11 cellular contexts compared by ENCODE assay signal in genomic region chr3:111582114-111582461, GRCh38. TPM values are rescaled to one million over a fixed set of nuclear protein-coding genes. Genes with fewer than 3 reads are reported as not detected.
A peak's percentile ranks its signal among the peaks of the same experiment; 100 is the strongest.
DNase-seq lines count a peak whose midpoint lies in the region; ATAC-seq and TF ChIP-seq lines count a peak whose summit lies in the region.
"Had no signal": no experiment of that assay in that cellular context is flagged by ENCODE, and none has a peak within 500 bp of the region (broad histone marks: within the 10 kb centered on the region; RNA-seq: fewer than 3 reads in every experiment).

No MANE protein-coding gene starts in this region.

- H3K9me3 ChIP-seq in CD4-positive, alpha-beta T cell (ENCODE audit: control insufficient read depth, low read length), result no peaks in the 10 kb centered on the region
- no peaks in the 10 kb centered on the region for H3K9me3 ChIP-seq in MM.1S (replicated peaks; ENCODE audit: insufficient read depth, low read length)
- H3K9me3 ChIP-seq: heart right ventricle had no signal

- TF ChIP-seq CTCF in CD4-positive, alpha-beta T cell (IDR thresholded peaks at IDR 0.05), result no peak
- no peak for TF ChIP-seq CTCF in astrocyte of the cerebellum (IDR thresholded peaks at IDR 0.05; ENCODE audit: low read depth, low read length, missing control alignments)
- TF ChIP-seq CTCF in MM.1S (IDR thresholded peaks at IDR 0.05; ENCODE audit: low read length), result no peak

- no peak overlapping the region for H3K18ac ChIP-seq in mesendoderm (ENCODE audit: low read length)

- H2AK5ac ChIP-seq in mesendoderm (ENCODE audit: low read length), result no peak overlapping the region

- no peak overlapping the region for H2AFZ ChIP-seq in MM.1S (ENCODE audit: low read length)

- H3K27me3 Mint-ChIP-seq in CD4-positive, alpha-beta T cell, result no peaks in the 10 kb centered on the region

- intact Hi-C loops in CD4-positive, alpha-beta T cell (cut with DNase I, micrococcal nuclease), result no loop called here
- intact Hi-C loops in posterior cingulate gyrus (cut with DNase I), result no loop called here

- H3K4me3 ChIP-seq in astrocyte of the cerebellum (ENCODE audit: low read depth, low read length), result no peak overlapping the region
- no peak overlapping the region for H3K4me3 ChIP-seq in mesendoderm (ENCODE audit: low read length)
- no peak overlapping the region for H3K4me3 ChIP-seq in MM.1S (ENCODE audit: low read length)
- H3K4me3 ChIP-seq: heart right ventricle had no signal

- H3K36me3 ChIP-seq in mesendoderm (ENCODE audit: control insufficient read depth, insufficient read depth, low read length), result no peaks in the 10 kb centered on the region
- no peaks in the 10 kb centered on the region for H3K36me3 ChIP-seq in MM.1S (replicated peaks; ENCODE audit: insufficient read depth, low read length)
- H3K36me3 ChIP-seq: heart right ventricle had no signal

- no peak overlapping the region for H4K5ac ChIP-seq in mesendoderm (ENCODE audit: low read length)

- no peaks in the 10 kb centered on the region for H4K20me1 ChIP-seq in MM.1S (ENCODE audit: insufficient read depth, low read length)

- H3F3A ChIP-seq in MM.1S (ENCODE audit: insufficient read depth, low read length), result no peaks in the 10 kb centered on the region

- no peak overlapping the region for H2BK5ac ChIP-seq in mesendoderm (ENCODE audit: low read length)

- peaks cover 63% of the 10 kb centered on the region for H3K4me1 Mint-ChIP-seq in CD4-positive, alpha-beta T cell (ENCODE audit: low read depth)

- H3K79me2 ChIP-seq in mesendoderm (ENCODE audit: control insufficient read depth, insufficient read depth, low read length) (no peaks in the 10 kb centered on the region), MM.1S (ENCODE audit: low read length) (no peaks in the 10 kb centered on the region)

- no peak for DNase-seq in CD4-positive, alpha-beta T cell
- DNase-seq in HPDE6-E6E7 (ENCODE audit: extremely low spot score) (peak; percentile 47), astrocyte of the cerebellum (ENCODE audit: low read depth) (peak; percentile 60), mesendoderm (peak; percentile 70), posterior cingulate gyrus (no peak), MM.1S (no peak)
- DNase-seq: heart right ventricle, NCI-H2171, occipital lobe had no signal

- no peak overlapping the region for H4K8ac ChIP-seq in mesendoderm (ENCODE audit: low read depth, low read length)

- no peak overlapping the region for H2BK15ac ChIP-seq in mesendoderm (replicated peaks; ENCODE audit: low read depth)

- no peaks in the 10 kb centered on the region for H3K27me3 ChIP-seq in CD4-positive, alpha-beta T cell (ENCODE audit: control insufficient read depth, insufficient read depth, low read length)
- H3K27me3 ChIP-seq in mesendoderm (ENCODE audit: insufficient read depth, low read length, poor library complexity) (no peaks in the 10 kb centered on the region), MM.1S (replicated peaks; ENCODE audit: insufficient read depth, low read length) (no peaks in the 10 kb centered on the region)

- H3K56ac ChIP-seq in mesendoderm (ENCODE audit: low read length), result no peak overlapping the region

- no peaks in the 10 kb centered on the region for H3K9me2 ChIP-seq in MM.1S (replicated peaks; ENCODE audit: insufficient read depth, low read length)

- H3K4me1 ChIP-seq in mesendoderm (ENCODE audit: control insufficient read depth, low read depth, low read length), result no peaks in the 10 kb centered on the region
- H3K4me1 ChIP-seq in MM.1S (ENCODE audit: low read length), result no peaks in the 10 kb centered on the region
- H3K4me1 ChIP-seq: heart right ventricle had no signal

- H3K36me3 Mint-ChIP-seq in CD4-positive, alpha-beta T cell (ENCODE audit: low read depth), result peaks cover 100% of the 10 kb centered on the region

- H3K4me2 ChIP-seq in mesendoderm (ENCODE audit: low read length) (no peak overlapping the region), MM.1S (ENCODE audit: low read depth, low read length) (no peak overlapping the region)

- no peak overlapping the region for H3K27ac ChIP-seq in CD4-positive, alpha-beta T cell (ENCODE audit: low read depth, low read length)
- H3K27ac ChIP-seq in mesendoderm (ENCODE audit: low read depth, low read length) (no peak overlapping the region), MM.1S (ENCODE audit: low read length) (no peak overlapping the region)
- H3K27ac ChIP-seq: heart right ventricle had no signal

- ATAC-seq in CD4-positive, alpha-beta T cell (ENCODE audit: poor library complexity), result no peak
- no peak for ATAC-seq in HG03469 (IDR thresholded peaks at IDR 0.05; ENCODE audit: unreplicated experiment)
- no peak for ATAC-seq in GM21381 (IDR thresholded peaks at IDR 0.05; ENCODE audit: unreplicated experiment)
- ATAC-seq: heart right ventricle had no signal

- POLR2A ChIA-PET in CD4-positive, alpha-beta T cell (lab: Charles Lee), result no interaction called here

- H3K9ac ChIP-seq in mesendoderm (ENCODE audit: low read length) (no peak overlapping the region), MM.1S (ENCODE audit: low read length) (no peak overlapping the region)

- no peaks in the 10 kb centered on the region for H3K79me1 ChIP-seq in mesendoderm (ENCODE audit: low read length)

- H3K27ac Mint-ChIP-seq in CD4-positive, alpha-beta T cell, result peak overlapping the region; percentile 64

- H3K9me3 Mint-ChIP-seq in CD4-positive, alpha-beta T cell, result no peaks in the 10 kb centered on the region

- WGBS in mesendoderm (ENCODE audit: extremely low coverage, insufficient coverage, low lambda C conversion rate), result no CpG with 5 or more reads among the region's 1 CpG

- CTCF ChIA-PET in CD4-positive, alpha-beta T cell (lab: Charles Lee), result interaction anchor here (0.9 kb wide), 1 partner anchor 34 kb away, joined by 3 read pairs; no protein-coding TSS in a partner anchor

- in situ Hi-C loops in astrocyte of the cerebellum (cut with HindIII; ENCODE audit: low sequenced_read_pairs), result no loop called here

- H3K23ac ChIP-seq in mesendoderm (ENCODE audit: low read length), result no peak overlapping the region

- H3K4ac ChIP-seq in mesendoderm (ENCODE audit: low read depth, low read length), result no peak overlapping the region

- H3K4me3 Mint-ChIP-seq in CD4-positive, alpha-beta T cell, result no peak overlapping the region

- H2BK120ac ChIP-seq in mesendoderm (ENCODE audit: low read depth, low read length), result no peak overlapping the region

RNA-seq across cellular contexts. Expression of gene ZBED2, which starts 13.1 kb away (rescaled TPM):
- under 1 TPM in 1 of 2 experiments, not detected in 1; 0.11 TPM for total RNA-seq in CD4-positive, alpha-beta T cell
- not detected for polyA plus RNA-seq in mesendoderm (2013, experiment 1 of 2)
- not detected for polyA plus RNA-seq in mesendoderm (2013, experiment 2 of 2)
- total RNA-seq: occipital lobe had no signal
- polyA plus RNA-seq: heart right ventricle had no signal

RNA-seq across cellular contexts. Expression of gene CD96, which starts 40.1 kb away (rescaled TPM):
- total RNA-seq in CD4-positive, alpha-beta T cell, result 100 to 1,000 TPM; 194 to 205 TPM
- 0.04 TPM for polyA plus RNA-seq in mesendoderm (2013, experiment 1 of 2)
- 0.04 TPM for polyA plus RNA-seq in mesendoderm (2013, experiment 2 of 2)
- total RNA-seq: occipital lobe had no signal

Comparison
In these comparisons a context has a peak if more than half of its experiments do, and no peak if none do; other contexts are left out.
1. DNase-seq: peak in HPDE6-E6E7 (single experiment), astrocyte of the cerebellum (single experiment) and mesendoderm (single experiment); none in CD4-positive, alpha-beta T cell (0 of 10), posterior cingulate gyrus (0 of 10) and MM.1S (single experiment).